8 cellular contexts compared by ENCODE assay signal in the genomic region with DNA sequence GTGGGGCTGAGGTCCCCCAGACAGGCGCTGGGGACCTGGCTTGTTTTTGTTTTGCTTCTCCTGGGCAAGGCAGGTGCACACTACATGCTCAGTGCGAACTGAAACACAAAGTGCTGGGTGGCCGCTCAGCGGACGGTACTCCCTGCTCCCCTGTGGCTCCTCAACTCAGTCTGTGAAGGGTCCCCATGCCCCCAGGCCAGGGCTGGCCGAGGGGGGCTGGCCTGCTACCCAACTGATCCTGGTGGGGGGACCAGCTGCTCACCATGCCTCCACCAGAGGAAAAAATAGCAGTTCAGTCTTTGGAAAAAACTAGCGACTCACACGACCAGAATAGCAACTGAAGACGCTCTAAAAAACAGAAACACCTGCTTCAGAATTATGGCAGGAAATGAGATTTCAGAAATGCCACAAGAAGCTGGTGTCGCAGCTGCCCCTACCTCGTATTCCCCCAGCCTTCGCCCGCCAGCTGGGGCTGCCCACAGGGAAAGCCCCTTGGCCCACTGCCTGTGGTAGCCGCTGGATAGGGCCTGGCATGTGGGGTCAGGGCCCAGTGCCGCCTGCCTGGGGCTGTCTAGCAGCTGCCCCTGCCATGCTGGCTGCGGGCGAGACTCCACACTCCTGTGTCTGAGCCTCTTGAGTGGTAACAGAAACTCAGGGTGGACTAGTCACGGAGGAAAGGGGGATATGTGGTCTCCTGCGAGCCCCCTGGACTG. TPM values are rescaled to one million over a fixed set of nuclear protein-coding genes. Genes with fewer than 3 reads are reported as not detected.
DNase-seq lines count a peak whose midpoint lies in the region; ATAC-seq and TF ChIP-seq lines count a peak whose summit lies in the region.

No MANE protein-coding gene starts in this region.

- H3K4me1 ChIP-seq in CD8-positive, alpha-beta T cell (ENCODE audit: insufficient read depth, low read length): peaks cover 34% of the 10 kb centered on the region

- peak overlapping the region; percentile 93 for H3K27ac Mint-ChIP-seq in CD8-positive, alpha-beta T cell

- no peaks in the 10 kb centered on the region for H3K9me3 ChIP-seq in CD8-positive, alpha-beta T cell (ENCODE audit: low read length)

- no peak for TF ChIP-seq CTCF in CD8-positive, alpha-beta T cell (IDR thresholded peaks at IDR 0.05)
- TF ChIP-seq CTCF in HL-60 (IDR thresholded peaks at IDR 0.05; ENCODE audit: insufficient read depth, low read length): no peak

- H3K27me3 Mint-ChIP-seq in CD8-positive, alpha-beta T cell (ENCODE audit: low read depth): no peaks in the 10 kb centered on the region

- peak overlapping the region; percentile 82 for H3K4me3 Mint-ChIP-seq in CD8-positive, alpha-beta T cell

- CTCF ChIA-PET in CD8-positive, alpha-beta T cell (lab: Charles Lee): interaction anchor here (0.6 to 2.6 kb wide), 6 partner anchors 10 to 55 kb away, joined by 3 to 9 read pairs (median 4); no protein-coding TSS in a partner anchor

- no peaks in the 10 kb centered on the region for H3K36me3 ChIP-seq in CD8-positive, alpha-beta T cell (ENCODE audit: insufficient read depth, low read length)

- H3K36me3 Mint-ChIP-seq in CD8-positive, alpha-beta T cell: no peaks in the 10 kb centered on the region

- POLR2A ChIA-PET in CD8-positive, alpha-beta T cell (lab: Charles Lee): interaction anchor here (0.6 to 3.5 kb wide), 10 partner anchors 9 to 261 kb away, joined by 3 to 40 read pairs (median 4); a partner anchor contains a TSS

- H3K4me3 ChIP-seq in CD8-positive, alpha-beta T cell (ENCODE audit: low read depth, low read length): peak overlapping the region; percentile 40
- H3K4me3 ChIP-seq in HL-60 (replicated peaks; ENCODE audit: insufficient read depth, low read length): no peak overlapping the region

- H3K9me3 Mint-ChIP-seq in CD8-positive, alpha-beta T cell: no peaks in the 10 kb centered on the region

- intact Hi-C loops in CD8-positive, alpha-beta T cell (cut with DNase I, micrococcal nuclease): loop anchor here (1.0 to 2.0 kb wide), 2 partner anchors 41 to 45 kb away; no protein-coding TSS in a partner anchor

- peak in 6 of 7 experiments; percentile 33 to 75 (median 51) for DNase-seq in CD8-positive, alpha-beta T cell
- peak in 1 of 2 experiments; percentile 58 for DNase-seq in HL-60 (ENCODE audit: low read depth in 1 of 2, low spot score in 1 of 2)
- DNase-seq in activated T-helper 9 cell treated with anti-CD3 and anti-CD28 coated beads, Interleukin-2, amount 50 U/mL, for 16 hours (ENCODE audit: low read depth): peak; percentile 24
- peak in 2 of 3 experiments; percentile 13 to 19 for DNase-seq in stimulated activated CD4-positive, alpha-beta T cell treated with anti-CD3 and anti-CD28 coated beads, TNF-alpha, amount 100 ng/mL, for 4 hours (ENCODE audit: low read depth in 3 of 3)
- no peak for DNase-seq in NCI-H2107 treated with DMSO at 0.1 percent for 48 hours (lab: John Stamatoyannopoulos, UW; ENCODE audit: unreplicated experiment)
- DNase-seq in NCI-H69 (lab: John Stamatoyannopoulos, UW): no peak
- no peak for DNase-seq in NCI-H345 (lab: John Stamatoyannopoulos, UW)

- H3K27ac ChIP-seq in CD8-positive, alpha-beta T cell (ENCODE audit: low read depth, low read length): peak overlapping the region; percentile 19
- H3K27ac ChIP-seq in HL-60 (replicated peaks): peak overlapping the region; percentile 81

- H3K4me1 Mint-ChIP-seq in CD8-positive, alpha-beta T cell (ENCODE audit: low read depth): peaks cover 33% of the 10 kb centered on the region

- ATAC-seq in CD8-positive, alpha-beta T cell: peak; percentile 46
- peak; percentile 72 for ATAC-seq in GM21381 (IDR thresholded peaks at IDR 0.05; ENCODE audit: unreplicated experiment)

- H3K27me3 ChIP-seq in CD8-positive, alpha-beta T cell (ENCODE audit: insufficient read depth, low read length): no peaks in the 10 kb centered on the region
- H3K27me3 ChIP-seq in HL-60 (ENCODE audit: insufficient read depth, poor library complexity, severe bottlenecking): no peaks in the 10 kb centered on the region

RNA-seq across cellular contexts. Expression of a gene that starts 43.7 kb away (rescaled TPM):
- 10 to 100 TPM; 78.7 to 83.3 TPM for total RNA-seq in CD8-positive, alpha-beta T cell

Comparison
In these comparisons a context has a peak if more than half of its experiments do, and no peak if none do; other contexts are left out.
1. DNase-seq: peak in CD8-positive, alpha-beta T cell (6 of 7), activated T-helper 9 cell treated with anti-CD3 and anti-CD28 coated beads, Interleukin-2, amount 50 U/mL, for 16 hours (single experiment) and stimulated activated CD4-positive, alpha-beta T cell treated with anti-CD3 and anti-CD28 coated beads, TNF-alpha, amount 100 ng/mL, for 4 hours (2 of 3); none in NCI-H2107 treated with DMSO at 0.1 percent for 48 hours (single experiment), NCI-H69 (single experiment) and NCI-H345 (single experiment).